In genomic region chr12:93578221-93578620, GRCh38 we compare ENCODE assay signal across 25 cellular contexts.
"Had no signal": no experiment of that assay in that cellular context is flagged by ENCODE, and none has a peak within 500 bp of the region (broad histone marks: within the 10 kb centered on the region; RNA-seq: fewer than 3 reads in every experiment).

No MANE protein-coding gene starts in this region.

- H3K36me3 ChIP-seq: neutrophil had no signal

- DNase-seq: activated CD4-positive, alpha-beta T cell treated with anti-CD3 and anti-CD28 coated beads, Interleukin-2, amount 50 U/mL, for 1 hour; activated CD8-positive, alpha-beta T cell treated with anti-CD3 and anti-CD28 coated beads for 36 hours; activated gamma-delta T cell treated with Interleukin-2 at 50 U/mL for 16 hours; activated naive CD4-positive, alpha-beta T cell treated with anti-CD3 and anti-CD28 coated beads, Interleukin-2, amount 50 U/mL, for 16 hours; activated T-cell treated with anti-CD3 and anti-CD28 coated beads, Interleukin-2, amount 50 U/mL, for 4 hours; amniotic stem cell; central memory CD4-positive, alpha-beta T cell; foreskin melanocyte; mammary epithelial cell; naive B cell; nephron progenitor cell; retina; sigmoid colon; stimulated activated CD4-positive, alpha-beta T cell treated with anti-CD3 and anti-CD28 coated beads, Interleukin-15, amount 100 ng/mL, for 24 hours; stimulated activated CD4-positive, alpha-beta T cell treated with anti-CD3 and anti-CD28 coated beads, Interleukin-2, amount 100 ng/mL, for 24 hours; stimulated activated naive CD4-positive, alpha-beta T cell; T1000; transverse colon had no signal

- H3K4me3 ChIP-seq: breast epithelium, sigmoid colon, smooth muscle cell, transverse colon had no signal

- H3K4me1 ChIP-seq: breast epithelium had no signal

- H3K9me3 ChIP-seq: breast epithelium, neutrophil, sigmoid colon, transverse colon had no signal

- FAIRE-seq: endothelial cell of umbilical vein, islet of Langerhans, urothelium cell line had no signal

- H3K27me3 ChIP-seq: breast epithelium, sigmoid colon, transverse colon had no signal

- H3K4me2 ChIP-seq: smooth muscle cell had no signal

- H3K27ac ChIP-seq: neutrophil, transverse colon had no signal

- ATAC-seq: activated CD8-positive, alpha-beta T cell treated with anti-CD3 and anti-CD28 coated beads for 36 hours; activated T-cell treated with anti-CD3 and anti-CD28 coated beads, Interleukin-2, amount 50 U/mL, for 4 hours; activated T-helper 17 cell treated with anti-CD3 and anti-CD28 coated beads, Interleukin-2, amount 50 U/mL, for 72 hours had no signal
